Comparison of ENCODE assay signal across 8 cellular contexts in the genomic region with DNA sequence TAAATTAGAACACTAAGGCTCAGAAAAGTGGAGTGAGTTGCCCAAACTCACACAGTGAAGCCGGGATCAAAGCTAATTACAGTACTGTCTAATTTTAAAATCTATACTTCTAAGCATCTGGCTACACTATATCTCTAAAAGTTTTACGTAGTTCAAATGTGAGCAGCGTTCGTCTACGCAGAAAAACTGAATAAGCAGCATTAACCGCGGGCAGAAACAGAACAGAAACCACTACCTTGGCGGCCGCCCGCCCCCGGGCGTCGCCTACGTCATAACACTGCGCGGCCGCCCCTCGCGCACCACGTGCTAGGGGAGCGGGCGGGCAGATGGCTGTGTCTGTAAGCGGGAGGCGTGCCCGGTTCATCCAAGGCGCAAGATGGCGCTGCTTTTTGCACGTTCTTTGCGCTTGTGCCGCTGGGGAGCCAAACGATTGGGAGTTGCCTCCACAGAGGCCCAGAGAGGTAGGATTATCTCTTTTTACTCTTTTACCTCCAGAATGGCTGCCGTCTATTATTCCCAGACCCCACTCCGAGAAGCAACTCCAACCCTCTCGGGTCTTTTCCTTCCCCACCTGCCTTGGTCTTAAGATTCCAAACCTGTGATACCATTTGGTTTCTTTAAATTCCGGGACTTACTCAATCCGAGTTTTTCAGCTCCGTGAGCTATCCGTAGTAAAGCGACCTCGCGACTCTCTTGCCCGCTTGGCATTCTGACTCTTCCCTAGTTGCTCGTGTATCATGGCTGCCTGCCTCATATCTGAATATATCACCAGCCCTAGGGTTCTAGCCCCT. TPM values are rescaled to one million over a fixed set of nuclear protein-coding genes. Genes with fewer than 3 reads are reported as not detected.
DNase-seq lines count a peak whose midpoint lies in the region; ATAC-seq and TF ChIP-seq lines count a peak whose summit lies in the region.

A gene (plus strand): TSS at position 363 of the 791 bp plus-strand sequence. CDS start 14 bp downstream, at position 377.

- H3K27me3 ChIP-seq in CD4-positive, alpha-beta memory T cell (ENCODE audit: insufficient read depth, low read length): no peaks in the 10 kb centered on the region
- H3K27me3 ChIP-seq in HL-60 (ENCODE audit: insufficient read depth, poor library complexity, severe bottlenecking): no peaks in the 10 kb centered on the region

- POLR2A ChIA-PET in CD4-positive, alpha-beta memory T cell (lab: Charles Lee; ENCODE audit: partially characterized antibody): interaction anchor here (0.7 to 4.6 kb wide), 26 partner anchors 10 to 539 kb away, joined by 3 to 24 read pairs (median 4); a partner anchor contains a TSS
- POLR2A ChIA-PET in activated CD8-positive, alpha-beta T cell treated with anti-CD3 and anti-CD28 coated beads for 36 hours (lab: Charles Lee): interaction anchor here (0.7 to 2.3 kb wide), 7 partner anchors 10 to 160 kb away, joined by 3 to 12 read pairs (median 4); a partner anchor contains a TSS

- H3K9me3 Mint-ChIP-seq in CD4-positive, alpha-beta memory T cell: no peaks in the 10 kb centered on the region
- peaks cover 1% of the 10 kb centered on the region for H3K9me3 Mint-ChIP-seq in activated CD8-positive, alpha-beta T cell treated with anti-CD3 and anti-CD28 coated beads for 36 hours
- no peaks in the 10 kb centered on the region for H3K9me3 Mint-ChIP-seq in memory B cell

- TF ChIP-seq CTCF in HL-60 (IDR thresholded peaks at IDR 0.05; ENCODE audit: insufficient read depth, low read length): no peak
- no peak for TF ChIP-seq CTCF in activated CD8-positive, alpha-beta T cell treated with anti-CD3 and anti-CD28 coated beads for 36 hours (IDR thresholded peaks at IDR 0.05)

- CTCF ChIA-PET in CD4-positive, alpha-beta memory T cell (lab: Charles Lee; ENCODE audit: partially characterized antibody): interaction anchor here (0.7 to 1.9 kb wide), 5 partner anchors 152 to 350 kb away, joined by 3 to 7 read pairs (median 4); a partner anchor contains a TSS
- CTCF ChIA-PET in activated CD8-positive, alpha-beta T cell treated with anti-CD3 and anti-CD28 coated beads for 36 hours (lab: Charles Lee): interaction anchor here (1.3 to 1.5 kb wide), 2 partner anchors 10 kb away, joined by 3 to 4 read pairs; no protein-coding TSS in a partner anchor

- intact Hi-C loops in CD4-positive, alpha-beta memory T cell (cut with micrococcal nuclease): loop anchor here (1.0 to 10.0 kb wide), 10 partner anchors 19 to 734 kb away; a partner anchor contains a TSS
- intact Hi-C loops in activated CD8-positive, alpha-beta T cell treated with anti-CD3 and anti-CD28 coated beads for 36 hours (cut with micrococcal nuclease): loop anchor here (1.0 kb wide), 1 partner anchor 134 kb away; no protein-coding TSS in a partner anchor

- no peaks in the 10 kb centered on the region for H3K27me3 Mint-ChIP-seq in CD4-positive, alpha-beta memory T cell
- no peaks in the 10 kb centered on the region for H3K27me3 Mint-ChIP-seq in activated CD8-positive, alpha-beta T cell treated with anti-CD3 and anti-CD28 coated beads for 36 hours
- H3K27me3 Mint-ChIP-seq in memory B cell: no peaks in the 10 kb centered on the region

- H3K9me3 ChIP-seq in CD4-positive, alpha-beta memory T cell (ENCODE audit: control insufficient read depth in 1 of 2, low read length in 2 of 2): no peaks in the 10 kb centered on the region

- peak within 1 kb of the TSS; percentile 94 to 99 (median 98) for H3K27ac Mint-ChIP-seq in CD4-positive, alpha-beta memory T cell
- H3K27ac Mint-ChIP-seq in activated CD8-positive, alpha-beta T cell treated with anti-CD3 and anti-CD28 coated beads for 36 hours: peak within 1 kb of the TSS; percentile 98
- peak within 1 kb of the TSS; percentile 93 for H3K27ac Mint-ChIP-seq in memory B cell

- H3K36me3 ChIP-seq in CD4-positive, alpha-beta memory T cell (ENCODE audit: insufficient read depth, low read length): peaks cover 2% of the 10 kb centered on the region

- ATAC-seq in GM19455 (IDR thresholded peaks at IDR 0.05; ENCODE audit: unreplicated experiment) (peak; percentile 75), memory B cell (ENCODE audit: low read depth) (peak; percentile 97)
- ATAC-seq in activated CD8-positive, alpha-beta T cell treated with anti-CD3 and anti-CD28 coated beads for 36 hours: peak; percentile 88

- H3K4me3 Mint-ChIP-seq in CD4-positive, alpha-beta memory T cell: peak within 1 kb of the TSS; percentile 93 to 98 (median 96)
- H3K4me3 Mint-ChIP-seq in activated CD8-positive, alpha-beta T cell treated with anti-CD3 and anti-CD28 coated beads for 36 hours: peak within 1 kb of the TSS; percentile 99
- H3K4me3 Mint-ChIP-seq in memory B cell: peak within 1 kb of the TSS; percentile 96

- H3K27ac ChIP-seq in CD4-positive, alpha-beta memory T cell (ENCODE audit: low read depth, low read length): peak within 1 kb of the TSS; percentile 73
- H3K27ac ChIP-seq in HL-60 (replicated peaks): peak within 1 kb of the TSS; percentile 92

- peaks cover 4 to 20% of the 10 kb centered on the region in 2 donors for H3K36me3 Mint-ChIP-seq in CD4-positive, alpha-beta memory T cell
- H3K36me3 Mint-ChIP-seq in activated CD8-positive, alpha-beta T cell treated with anti-CD3 and anti-CD28 coated beads for 36 hours (ENCODE audit: low read depth): peaks cover 22% of the 10 kb centered on the region
- no peaks in the 10 kb centered on the region for H3K36me3 Mint-ChIP-seq in memory B cell

- H3K4me3 ChIP-seq in CD4-positive, alpha-beta memory T cell (ENCODE audit: low read length in 2 of 2): peak within 1 kb of the TSS; percentile 90 to 98
- peak within 1 kb of the TSS; percentile 66 for H3K4me3 ChIP-seq in HL-60 (replicated peaks; ENCODE audit: insufficient read depth, low read length)

- H3K4me1 Mint-ChIP-seq in CD4-positive, alpha-beta memory T cell: peaks cover 14 to 44% (median 26%) of the 10 kb centered on the region in 4 donors
- H3K4me1 Mint-ChIP-seq in activated CD8-positive, alpha-beta T cell treated with anti-CD3 and anti-CD28 coated beads for 36 hours (ENCODE audit: low read depth): peaks cover 35% of the 10 kb centered on the region
- peaks cover 20% of the 10 kb centered on the region for H3K4me1 Mint-ChIP-seq in memory B cell

- DNase-seq in CD4-positive, alpha-beta memory T cell: peak; percentile 94 to 96 (median 95)
- peak; percentile 85 to 92 for DNase-seq in HL-60 (ENCODE audit: low read depth in 1 of 2, low spot score in 1 of 2)
- peak; percentile 87 for DNase-seq in NCI-H82 treated with DMSO at 0.1 percent for 48 hours (lab: John Stamatoyannopoulos, UW; ENCODE audit: unreplicated experiment)
- DNase-seq in activated CD8-positive, alpha-beta T cell treated with anti-CD3 and anti-CD28 coated beads for 36 hours: peak; percentile 95
- DNase-seq in effector CD4-positive, alpha-beta T cell: peak; percentile 91
- DNase-seq in memory B cell (ENCODE audit: low spot score in 2 of 2): peak; percentile 90 to 92
- DNase-seq in stimulated activated CD8-positive, alpha-beta memory T cell treated with anti-CD3 and anti-CD28 coated beads, Interleukin-12 subunit alpha, Interleukin-12 subunit beta, amount 100 ng/mL, for 1 hour (ENCODE audit: low read depth): peak; percentile 89

- peaks cover 26% of the 10 kb centered on the region for H3K4me1 ChIP-seq in CD4-positive, alpha-beta memory T cell (ENCODE audit: insufficient read depth, low read length)

RNA-seq across cellular contexts. Expression of the gene that starts here (rescaled TPM):
- total RNA-seq in CD4-positive, alpha-beta memory T cell: 1 to 10 TPM; 6.5 to 6.9 TPM
- polyA plus RNA-seq in CD4-positive, alpha-beta memory T cell: 1 to 10 TPM; 1.1 to 1.5 TPM
- total RNA-seq in activated CD8-positive, alpha-beta T cell treated with anti-CD3 and anti-CD28 coated beads for 36 hours: 1 to 10 TPM; 3.2 to 3.3 TPM

Comparison
In these comparisons a context has a peak if more than half of its experiments do, and no peak if none do; other contexts are left out.
1. Peak in every context shown above with its lines: DNase-seq, ATAC-seq, H3K4me3 ChIP-seq and H3K27ac ChIP-seq.